19 cellular contexts compared by ENCODE assay signal in genomic region chr3:123492188-123492587, GRCh38. TPM values are rescaled to one million over a fixed set of nuclear protein-coding genes. Genes with fewer than 3 reads are reported as not detected.
A peak's percentile ranks its signal among the peaks of the same experiment; 100 is the strongest.
DNase-seq lines count a peak whose midpoint lies in the region; ATAC-seq and TF ChIP-seq lines count a peak whose summit lies in the region.
"Had no signal": no experiment of that assay in that cellular context is flagged by ENCODE, and none has a peak within 500 bp of the region (broad histone marks: within the 10 kb centered on the region; RNA-seq: fewer than 3 reads in every experiment).

No MANE protein-coding gene starts in this region.

- H3K27me3 Mint-ChIP-seq in activated T-helper 1 cell treated with anti-CD3 and anti-CD28 coated beads, Interleukin-12 subunit alpha, Interleukin-12 subunit beta, Interleukin-2, Interleukin-4 antibody, amounts not matched to agents 30 ng/mL and 10 ng/mL and 1 ng/mL, durations not matched to agents 14 hours and 24 hours and 36 hours (ENCODE audit: insufficient read depth), result peaks cover 2% of the 10 kb centered on the region
- H3K27me3 Mint-ChIP-seq in naive thymus-derived CD4-positive, alpha-beta T cell, result no peaks in the 10 kb centered on the region

- H3K4me3 ChIP-seq in right cardiac atrium (ENCODE audit: low read length) (no peak overlapping the region), prostate gland (no peak overlapping the region)
- H3K4me3 ChIP-seq in naive thymus-derived CD4-positive, alpha-beta T cell (ENCODE audit: low read length), result no peak overlapping the region
- H3K4me3 ChIP-seq: PC-9, SJCRH30 had no signal

- H3K36me3 Mint-ChIP-seq in activated T-helper 1 cell treated with anti-CD3 and anti-CD28 coated beads, Interleukin-12 subunit alpha, Interleukin-12 subunit beta, Interleukin-2, Interleukin-4 antibody, amounts not matched to agents 30 ng/mL and 10 ng/mL and 1 ng/mL, durations not matched to agents 14 hours and 24 hours and 36 hours (ENCODE audit: low read depth), result peaks cover 2% of the 10 kb centered on the region
- peaks cover 2 to 38% (median 13%) of the 10 kb centered on the region in 5 donors for H3K36me3 Mint-ChIP-seq in naive thymus-derived CD4-positive, alpha-beta T cell
- peaks cover 0 to 4% of the 10 kb centered on the region in 2 donors for H3K36me3 Mint-ChIP-seq in activated naive CD4-positive, alpha-beta T cell treated with anti-CD3 and anti-CD28 coated beads, Interleukin-2, amount 50 U/mL, for 72 hours

- H3K27ac ChIP-seq in right cardiac atrium (ENCODE audit: low read length) (peak overlapping the region; percentile 91), prostate gland (no peak overlapping the region)
- no peak overlapping the region for H3K27ac ChIP-seq in naive thymus-derived CD4-positive, alpha-beta T cell (ENCODE audit: low read depth, low read length)
- H3K27ac ChIP-seq: HL-60, PC-9, SJCRH30 had no signal

- peaks cover 0 to 25% (median 0%) of the 10 kb centered on the region in 3 experiments for H3K36me3 ChIP-seq in naive thymus-derived CD4-positive, alpha-beta T cell (ENCODE audit: control insufficient read depth in 2 of 3, insufficient read depth in 3 of 3, low read length in 3 of 3)
- H3K36me3 ChIP-seq in prostate gland, result no peaks in the 10 kb centered on the region

- H3K4me1 ChIP-seq in right cardiac atrium (ENCODE audit: control insufficient read depth, insufficient read depth, low read length) (no peaks in the 10 kb centered on the region), prostate gland (replicated peaks) (no peaks in the 10 kb centered on the region)
- H3K4me1 ChIP-seq in naive thymus-derived CD4-positive, alpha-beta T cell (ENCODE audit: control insufficient read depth in 2 of 2, insufficient read depth in 2 of 2, low read length in 2 of 2), result peaks cover 0 to 11% of the 10 kb centered on the region in 2 donors
- H3K4me1 ChIP-seq: SJCRH30 had no signal

- ATAC-seq in right cardiac atrium, result no peak
- ATAC-seq in left ventricle myocardium superior, result no peak
- peak; percentile 31 for ATAC-seq in naive thymus-derived CD4-positive, alpha-beta T cell
- no peak for ATAC-seq in activated naive CD4-positive, alpha-beta T cell treated with anti-CD3 and anti-CD28 coated beads, Interleukin-2, amount 50 U/mL, for 72 hours

- H3K27me3 ChIP-seq in right cardiac atrium (ENCODE audit: control insufficient read depth, insufficient read depth) (no peaks in the 10 kb centered on the region), prostate gland (replicated peaks; ENCODE audit: insufficient read depth) (no peaks in the 10 kb centered on the region)
- no peaks in the 10 kb centered on the region for H3K27me3 ChIP-seq in naive thymus-derived CD4-positive, alpha-beta T cell (ENCODE audit: control insufficient read depth in 2 of 2, insufficient read depth in 2 of 2, low read length in 2 of 2)
- H3K27me3 ChIP-seq: SJCRH30 had no signal

- CTCF ChIA-PET in naive thymus-derived CD4-positive, alpha-beta T cell (lab: Charles Lee), result interaction anchor here (0.6 kb wide), 1 partner anchor 27 kb away, joined by 5 read pairs; no protein-coding TSS in a partner anchor

- H3K9me3 Mint-ChIP-seq in activated T-helper 1 cell treated with anti-CD3 and anti-CD28 coated beads, Interleukin-12 subunit alpha, Interleukin-12 subunit beta, Interleukin-2, Interleukin-4 antibody, amounts not matched to agents 30 ng/mL and 10 ng/mL and 1 ng/mL, durations not matched to agents 14 hours and 24 hours and 36 hours, result no peaks in the 10 kb centered on the region
- no peaks in the 10 kb centered on the region for H3K9me3 Mint-ChIP-seq in naive thymus-derived CD4-positive, alpha-beta T cell
- H3K9me3 Mint-ChIP-seq in activated naive CD4-positive, alpha-beta T cell treated with anti-CD3 and anti-CD28 coated beads, Interleukin-2, amount 50 U/mL, for 72 hours, result no peaks in the 10 kb centered on the region

- 55% methylated on average over 2 of the region's 2 CpGs for WGBS in right cardiac atrium
- WGBS in prostate gland, result 69% methylated on average over 2 of the region's 2 CpGs

- POLR2A ChIA-PET in naive thymus-derived CD4-positive, alpha-beta T cell (lab: Charles Lee), result interaction anchor here (0.7 kb wide), 1 partner anchor 699 kb away, joined by 3 read pairs; the partner anchor contains the start of gene HSPBAP1

- TF ChIP-seq CTCF in prostate gland (IDR thresholded peaks at IDR 0.05), result no peak

- intact Hi-C loops in right cardiac atrium (cut with DNase I), result loop anchor here in 2 of 4 donors (2.0 to 5.0 kb wide), 2 partner anchors 45 to 163 kb away; partner anchors contain the start of gene ADCY5 (in 1 of the 2)
- intact Hi-C loops in left ventricle myocardium superior (cut with micrococcal nuclease), result no loop called here
- intact Hi-C loops in activated T-helper 1 cell treated with anti-CD3 and anti-CD28 coated beads, Interleukin-12 subunit alpha, Interleukin-12 subunit beta, Interleukin-2, Interleukin-4 antibody, amounts not matched to agents 30 ng/mL and 10 ng/mL and 1 ng/mL, durations not matched to agents 14 hours and 24 hours and 36 hours (cut with micrococcal nuclease), result no loop called here
- intact Hi-C loops in naive thymus-derived CD4-positive, alpha-beta T cell (cut with micrococcal nuclease), result no loop called here
- intact Hi-C loops in prostate gland (cut with DNase I), result no loop called here

- H3K27ac Mint-ChIP-seq in activated T-helper 1 cell treated with anti-CD3 and anti-CD28 coated beads, Interleukin-12 subunit alpha, Interleukin-12 subunit beta, Interleukin-2, Interleukin-4 antibody, amounts not matched to agents 30 ng/mL and 10 ng/mL and 1 ng/mL, durations not matched to agents 14 hours and 24 hours and 36 hours, result peak overlapping the region; percentile 21
- H3K27ac Mint-ChIP-seq in naive thymus-derived CD4-positive, alpha-beta T cell, result no peak overlapping the region
- H3K27ac Mint-ChIP-seq in activated naive CD4-positive, alpha-beta T cell treated with anti-CD3 and anti-CD28 coated beads, Interleukin-2, amount 50 U/mL, for 72 hours, result no peak overlapping the region

- H3K4me1 Mint-ChIP-seq in activated T-helper 1 cell treated with anti-CD3 and anti-CD28 coated beads, Interleukin-12 subunit alpha, Interleukin-12 subunit beta, Interleukin-2, Interleukin-4 antibody, amounts not matched to agents 30 ng/mL and 10 ng/mL and 1 ng/mL, durations not matched to agents 14 hours and 24 hours and 36 hours (ENCODE audit: low read depth), result no peaks in the 10 kb centered on the region
- peaks cover 0 to 2% (median 0%) of the 10 kb centered on the region in 7 donors for H3K4me1 Mint-ChIP-seq in naive thymus-derived CD4-positive, alpha-beta T cell

- no peak for TF ChIP-seq POLR2A in prostate gland (IDR thresholded peaks at IDR 0.05)

- DNase-seq in right cardiac atrium, result no peak
- no peak for DNase-seq in left ventricle myocardium superior
- DNase-seq in activated T-helper 1 cell treated with anti-CD3 and anti-CD28 coated beads, Interleukin-12 subunit alpha, Interleukin-12 subunit beta, Interleukin-2, Interleukin-4 antibody, amounts not matched to agents 30 ng/mL and 10 ng/mL and 1 ng/mL, durations not matched to agents 14 hours and 24 hours and 36 hours (ENCODE audit: low spot score), result no peak
- DNase-seq in naive thymus-derived CD4-positive, alpha-beta T cell, result no peak
- DNase-seq in NCI-H1092 treated with DMSO at 0.1 percent for 48 hours (lab: John Stamatoyannopoulos, UW), result no peak
- no peak for DNase-seq in prostate gland (ENCODE audit: low spot score)
- DNase-seq in activated naive CD4-positive, alpha-beta T cell treated with anti-CD3 and anti-CD28 coated beads, Interleukin-2, amount 50 U/mL, for 72 hours (ENCODE audit: low spot score in 2 of 2), result no peak
- DNase-seq: C1 segment of cervical spinal cord, DMS153, DND-41, NCI-H1048, NCI-H1694 treated with DMSO at 0.1 percent for 48 hours, NCI-H2227 treated with DMSO at 0.1 percent for 48 hours, NCI-H526 treated with DMSO at 0.1 percent for 48 hours, PC-9, SJCRH30 had no signal

- no peak overlapping the region for H3K4me3 Mint-ChIP-seq in activated T-helper 1 cell treated with anti-CD3 and anti-CD28 coated beads, Interleukin-12 subunit alpha, Interleukin-12 subunit beta, Interleukin-2, Interleukin-4 antibody, amounts not matched to agents 30 ng/mL and 10 ng/mL and 1 ng/mL, durations not matched to agents 14 hours and 24 hours and 36 hours
- H3K4me3 Mint-ChIP-seq in naive thymus-derived CD4-positive, alpha-beta T cell, result no peak overlapping the region

- no peaks in the 10 kb centered on the region for H3K9me3 ChIP-seq in right cardiac atrium (ENCODE audit: control insufficient read depth, low read length)
- no peaks in the 10 kb centered on the region for H3K9me3 ChIP-seq in naive thymus-derived CD4-positive, alpha-beta T cell (ENCODE audit: control insufficient read depth in 2 of 3, low read length in 3 of 3)
- no peaks in the 10 kb centered on the region for H3K9me3 ChIP-seq in prostate gland
- H3K9me3 ChIP-seq: SJCRH30 had no signal

RNA-seq across cellular contexts. Expression of gene ADCY5, which starts 43.3 kb away (rescaled TPM):
- total RNA-seq in right cardiac atrium, result 100 to 1,000 TPM; 125 to 220 (median 210) TPM
- polyA plus RNA-seq in right cardiac atrium, result 90.4 TPM
- total RNA-seq in left ventricle myocardium superior, result 273 TPM
- total RNA-seq in activated T-helper 1 cell treated with anti-CD3 and anti-CD28 coated beads, Interleukin-12 subunit alpha, Interleukin-12 subunit beta, Interleukin-2, Interleukin-4 antibody, amounts not matched to agents 30 ng/mL and 10 ng/mL and 1 ng/mL, durations not matched to agents 14 hours and 24 hours and 36 hours, result not detected in 2 replicates
- total RNA-seq in naive thymus-derived CD4-positive, alpha-beta T cell, result not detected
- under 1 TPM in 1 of 2 donors, not detected in 1; 0.07 TPM for polyA plus RNA-seq in naive thymus-derived CD4-positive, alpha-beta T cell
- 10 to 100 TPM; 12.9 to 69.6 TPM for total RNA-seq in prostate gland
- total RNA-seq in activated naive CD4-positive, alpha-beta T cell treated with anti-CD3 and anti-CD28 coated beads, Interleukin-2, amount 50 U/mL, for 72 hours, result not detected
- total RNA-seq: NCI-H460, RPMI7951 had no signal

Comparison
In these comparisons a context has a peak if more than half of its experiments do, and no peak if none do; other contexts are left out.
1. RNA of gene ADCY5, which starts 43.3 kb away (total RNA-seq): 273 TPM in left ventricle myocardium superior (single experiment), 125 to 220 TPM in right cardiac atrium and 12.9 to 69.6 TPM in prostate gland; not detected in activated naive CD4-positive, alpha-beta T cell treated with anti-CD3 and anti-CD28 coated beads, Interleukin-2, amount 50 U/mL, for 72 hours, not detected in activated T-helper 1 cell treated with anti-CD3 and anti-CD28 coated beads, Interleukin-12 subunit alpha, Interleukin-12 subunit beta, Interleukin-2, Interleukin-4 antibody, amounts not matched to agents 30 ng/mL and 10 ng/mL and 1 ng/mL, durations not matched to agents 14 hours and 24 hours and 36 hours and not detected in naive thymus-derived CD4-positive, alpha-beta T cell; every median in the first group is over 10 times any median in the second.